12 cellular contexts compared by ENCODE assay signal in genomic region chr9:128987800-128988199, GRCh38. TPM values are rescaled to one million over a fixed set of nuclear protein-coding genes. Genes with fewer than 3 reads are reported as not detected.
DNase-seq lines count a peak whose midpoint lies in the region; ATAC-seq and TF ChIP-seq lines count a peak whose summit lies in the region.
"Had no signal": no experiment of that assay in that cellular context is flagged by ENCODE, and none has a peak within 500 bp of the region (broad histone marks: within the 10 kb centered on the region; RNA-seq: fewer than 3 reads in every experiment).

No MANE protein-coding gene starts in this region.

- no peak overlapping the region for H3K4me3 Mint-ChIP-seq in stimulated activated naive CD8-positive, alpha-beta T cell treated with anti-CD3 and anti-CD28 coated beads, Interleukin-15, amount 100 ng/mL, for 72 hours
- H3K4me3 Mint-ChIP-seq: WTC11 had no signal

- H3K9me3 ChIP-seq in adipocyte (ENCODE audit: control insufficient read depth, low read length) (no peaks in the 10 kb centered on the region), skeletal muscle tissue (ENCODE audit: control insufficient read depth in 3 of 3, low read length in 3 of 3) (no peaks in the 10 kb centered on the region)
- H3K9me3 ChIP-seq: Peyer's patch had no signal

- POLR2A ChIA-PET in GM10248 (lab: Yijun Ruan, JAX): interaction anchor here (0.6 kb wide), 1 partner anchor 90 kb away, joined by 5 read pairs; no protein-coding TSS in a partner anchor

- H3K4me3 ChIP-seq in adipocyte (ENCODE audit: low read length) (no peak overlapping the region), fibroblast of villous mesenchyme (ENCODE audit: low read depth, low read length) (no peak overlapping the region), skeletal muscle tissue (ENCODE audit: low read length in 3 of 3) (peak overlapping the region in 2 of 3 donors; percentile 8 to 12)
- H3K4me3 ChIP-seq: Peyer's patch had no signal

- no peaks in the 10 kb centered on the region for H3K27me3 Mint-ChIP-seq in stimulated activated naive CD8-positive, alpha-beta T cell treated with anti-CD3 and anti-CD28 coated beads, Interleukin-15, amount 100 ng/mL, for 72 hours

- H3K27ac Mint-ChIP-seq in stimulated activated naive CD8-positive, alpha-beta T cell treated with anti-CD3 and anti-CD28 coated beads, Interleukin-15, amount 100 ng/mL, for 72 hours: peak overlapping the region in 1 of 2 donors; percentile 8
- H3K27ac Mint-ChIP-seq: WTC11 had no signal

- no peak for ATAC-seq in GM18909 (IDR thresholded peaks at IDR 0.05; ENCODE audit: poor library complexity, unreplicated experiment)
- no peak for ATAC-seq in stimulated activated naive CD8-positive, alpha-beta T cell treated with anti-CD3 and anti-CD28 coated beads, Interleukin-15, amount 100 ng/mL, for 72 hours
- no peak for ATAC-seq in stimulated activated naive CD8-positive, alpha-beta T cell treated with anti-CD3 and anti-CD28 coated beads, Interleukin-15, Interleukin-2, amounts not matched to agents 100 U/mL and 50 U/mL, for 24 hours
- ATAC-seq: right cardiac atrium, WTC11 had no signal

- H3K9me3 Mint-ChIP-seq in stimulated activated naive CD8-positive, alpha-beta T cell treated with anti-CD3 and anti-CD28 coated beads, Interleukin-15, amount 100 ng/mL, for 72 hours: no peaks in the 10 kb centered on the region
- H3K9me3 Mint-ChIP-seq: WTC11 had no signal

- TF ChIP-seq CTCF in fibroblast of villous mesenchyme (IDR thresholded peaks at IDR 0.05; ENCODE audit: insufficient read depth, low read depth, low read length) (no peak), GM10248 (IDR thresholded peaks at IDR 0.05; ENCODE audit: control extremely low read depth, extremely low read depth, low read depth, missing control alignments) (no peak)

- H3K4me1 ChIP-seq in adipocyte (ENCODE audit: control insufficient read depth, insufficient read depth, low read length): peaks cover 14% of the 10 kb centered on the region
- peaks cover 10 to 18% (median 11%) of the 10 kb centered on the region in 3 donors for H3K4me1 ChIP-seq in skeletal muscle tissue (ENCODE audit: control insufficient read depth in 3 of 3, insufficient read depth in 3 of 3, low read length in 3 of 3)
- H3K4me1 ChIP-seq: Peyer's patch had no signal

- peaks cover 73% of the 10 kb centered on the region for H3K36me3 ChIP-seq in adipocyte (ENCODE audit: control insufficient read depth, insufficient read depth, low read length, severe bottlenecking)
- H3K36me3 ChIP-seq in skeletal muscle tissue (ENCODE audit: control insufficient read depth in 3 of 3, insufficient read depth in 3 of 3, low read length in 3 of 3): peaks cover 20 to 47% (median 47%) of the 10 kb centered on the region in 3 donors

- peak overlapping the region; percentile 90 for H3K27ac ChIP-seq in skeletal muscle tissue (ENCODE audit: low read depth, low read length)
- H3K27ac ChIP-seq: Peyer's patch had no signal

- H3K9ac ChIP-seq in adipocyte (ENCODE audit: low read length) (no peak overlapping the region), skeletal muscle tissue (ENCODE audit: low read depth in 1 of 3, low read length in 3 of 3) (peak overlapping the region in 1 of 3 donors; percentile 63)

- peak; percentile 74 for DNase-seq in GM04503 (ENCODE audit: low read depth)
- DNase-seq in adipocyte (ENCODE audit: low read depth): peak; percentile 84
- peak; percentile 56 for DNase-seq in fibroblast of villous mesenchyme (ENCODE audit: low read depth)
- DNase-seq in GM10248 (ENCODE audit: extremely low spot score): no peak
- DNase-seq in stimulated activated naive CD8-positive, alpha-beta T cell treated with anti-CD3 and anti-CD28 coated beads, Interleukin-15, amount 100 ng/mL, for 72 hours: no peak
- DNase-seq in stimulated activated naive CD8-positive, alpha-beta T cell treated with anti-CD3 and anti-CD28 coated beads, Interleukin-15, Interleukin-2, amounts not matched to agents 100 U/mL and 50 U/mL, for 24 hours: no peak
- DNase-seq: NCI-H187 treated with DMSO at 0.1 percent for 48 hours, Peyer's patch, right cardiac atrium had no signal

- H3K4me1 Mint-ChIP-seq in stimulated activated naive CD8-positive, alpha-beta T cell treated with anti-CD3 and anti-CD28 coated beads, Interleukin-15, amount 100 ng/mL, for 72 hours: no peaks in the 10 kb centered on the region
- H3K4me1 Mint-ChIP-seq: WTC11 had no signal

- no peaks in the 10 kb centered on the region for H3K27me3 ChIP-seq in adipocyte (replicated peaks; ENCODE audit: control insufficient read depth, insufficient read depth, low read length)
- H3K27me3 ChIP-seq in skeletal muscle tissue (ENCODE audit: control insufficient read depth in 3 of 3, insufficient read depth in 3 of 3, low read length in 3 of 3): no peaks in the 10 kb centered on the region
- H3K27me3 ChIP-seq: Peyer's patch had no signal

- CTCF ChIA-PET in GM10248 (lab: Yijun Ruan, JAX): no interaction called here

RNA-seq across cellular contexts. Expression of gene NUP188, which starts 40.3 kb away (rescaled TPM):
- total RNA-seq in fibroblast of villous mesenchyme (48.0 and 59.2 TPM in 2 replicates), skeletal muscle tissue (36.5 TPM)

RNA-seq across cellular contexts. Expression of gene SH3GLB2, which starts 40.3 kb away (rescaled TPM):
- total RNA-seq in fibroblast of villous mesenchyme (30.9 and 39.3 TPM in 2 replicates), skeletal muscle tissue (25.1 TPM)

RNA-seq across cellular contexts. Expression of gene DOLK, which starts 40.4 kb away (rescaled TPM):
- 24.8 and 31.5 TPM in 2 replicates for total RNA-seq in fibroblast of villous mesenchyme
- total RNA-seq in skeletal muscle tissue: 11.5 TPM

RNA-seq across cellular contexts. Expression of gene MIGA2, which starts 48.6 kb away (rescaled TPM):
- total RNA-seq in fibroblast of villous mesenchyme (22.5 and 26.1 TPM in 2 replicates), skeletal muscle tissue (12.0 TPM)

Comparison
In these comparisons a context has a peak if more than half of its experiments do, and no peak if none do; other contexts are left out.
1. DNase-seq: peak in GM04503 (single experiment), adipocyte (single experiment) and fibroblast of villous mesenchyme (single experiment); none in GM10248 (single experiment), stimulated activated naive CD8-positive, alpha-beta T cell treated with anti-CD3 and anti-CD28 coated beads, Interleukin-15, amount 100 ng/mL, for 72 hours (0 of 2) and stimulated activated naive CD8-positive, alpha-beta T cell treated with anti-CD3 and anti-CD28 coated beads, Interleukin-15, Interleukin-2, amounts not matched to agents 100 U/mL and 50 U/mL, for 24 hours (single experiment).
2. H3K4me3 ChIP-seq: peak in skeletal muscle tissue (2 of 3); none in adipocyte (single experiment) and fibroblast of villous mesenchyme (single experiment).